15 cellular contexts compared by ENCODE assay signal in the genomic region with DNA sequence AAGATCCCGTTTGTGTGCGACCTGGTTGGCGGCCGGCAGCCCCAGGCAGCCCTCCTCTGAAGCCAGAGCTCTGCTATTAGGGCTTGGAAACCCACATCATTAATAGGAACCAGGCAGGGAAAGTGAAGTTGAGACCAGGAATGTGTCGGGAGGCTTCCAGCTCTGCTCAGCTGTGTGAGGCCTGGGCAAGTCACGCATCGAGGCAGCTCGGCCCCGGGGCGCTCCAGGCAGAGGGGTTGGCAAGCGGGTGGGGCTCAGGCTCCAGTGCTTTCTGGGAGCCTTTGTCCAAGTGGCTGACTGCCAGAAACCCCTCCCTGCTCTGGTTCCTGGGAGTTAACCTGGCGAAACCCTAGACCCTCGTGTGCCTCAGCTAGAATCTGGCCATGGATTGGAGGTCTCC.
DNase-seq lines count a peak whose midpoint lies in the region; ATAC-seq and TF ChIP-seq lines count a peak whose summit lies in the region.
"Had no signal": no experiment of that assay in that cellular context is flagged by ENCODE, and none has a peak within 500 bp of the region (broad histone marks: within the 10 kb centered on the region; RNA-seq: fewer than 3 reads in every experiment).

No MANE protein-coding gene starts in this region.

- no peaks in the 10 kb centered on the region for H3K36me3 ChIP-seq in SJSA1

- CTCF ChIA-PET in GM10248 (lab: Yijun Ruan, JAX), result no interaction called here

- H3K27ac ChIP-seq in SJSA1 (no peak overlapping the region), foreskin keratinocyte (no peak overlapping the region)
- H3K27ac ChIP-seq: A549 had no signal

- H3K4me1 ChIP-seq in SJSA1 (replicated peaks) (no peaks in the 10 kb centered on the region), foreskin keratinocyte (no peaks in the 10 kb centered on the region)
- H3K4me1 ChIP-seq: A549, Caco-2 had no signal

- intact Hi-C loops in posterior vena cava (cut with DNase I), result no loop called here

- no peaks in the 10 kb centered on the region for H3K9me3 ChIP-seq in SJSA1 (replicated peaks)
- H3K9me3 ChIP-seq: A549, Caco-2 had no signal

- POLR2A ChIA-PET in GM10248 (lab: Yijun Ruan, JAX), result no interaction called here

- DNase-seq in SJSA1 (ENCODE audit: low read depth in 1 of 2, low spot score in 2 of 2) (peak; percentile 21 to 45), foreskin keratinocyte (no peak), left kidney (ENCODE audit: low read depth, low spot score) (peak; percentile 76), posterior vena cava (ENCODE audit: low spot score) (peak; percentile 64), Ammon's horn (ENCODE audit: low spot score) (no peak), HUDEP-2 (lab: John Stamatoyannopoulos, UW; ENCODE audit: unreplicated experiment in 76 of 76) (no peak), GM10248 (ENCODE audit: extremely low spot score) (no peak)
- DNase-seq: Caco-2; CD8-positive, alpha-beta T cell; DMS53; GOT3; H9 had no signal

- TF ChIP-seq CTCF in foreskin keratinocyte (conservative IDR thresholded peaks at IDR 0.05), result no peak
- TF ChIP-seq CTCF in GM10248 (IDR thresholded peaks at IDR 0.05; ENCODE audit: control extremely low read depth, extremely low read depth, low read depth, missing control alignments), result no peak

- H3K27me3 ChIP-seq in SJSA1 (replicated peaks) (no peaks in the 10 kb centered on the region), foreskin keratinocyte (no peaks in the 10 kb centered on the region)

- ATAC-seq in foreskin keratinocyte (peak; percentile 18), HG02610 (IDR thresholded peaks at IDR 0.05; ENCODE audit: unreplicated experiment) (no peak)
- ATAC-seq: A549; CD8-positive, alpha-beta T cell; GM12878 had no signal

- H3K4me3 ChIP-seq in SJSA1, result no peak overlapping the region
- H3K4me3 ChIP-seq: A549, GM12878 had no signal

Comparison
In these comparisons a context has a peak if more than half of its experiments do, and no peak if none do; other contexts are left out.
1. DNase-seq: peak in SJSA1 (2 of 2), left kidney (single experiment) and posterior vena cava (single experiment); none in foreskin keratinocyte (0 of 2), Ammon's horn (single experiment), HUDEP-2 (0 of 76) and GM10248 (single experiment).